In the genomic region with DNA sequence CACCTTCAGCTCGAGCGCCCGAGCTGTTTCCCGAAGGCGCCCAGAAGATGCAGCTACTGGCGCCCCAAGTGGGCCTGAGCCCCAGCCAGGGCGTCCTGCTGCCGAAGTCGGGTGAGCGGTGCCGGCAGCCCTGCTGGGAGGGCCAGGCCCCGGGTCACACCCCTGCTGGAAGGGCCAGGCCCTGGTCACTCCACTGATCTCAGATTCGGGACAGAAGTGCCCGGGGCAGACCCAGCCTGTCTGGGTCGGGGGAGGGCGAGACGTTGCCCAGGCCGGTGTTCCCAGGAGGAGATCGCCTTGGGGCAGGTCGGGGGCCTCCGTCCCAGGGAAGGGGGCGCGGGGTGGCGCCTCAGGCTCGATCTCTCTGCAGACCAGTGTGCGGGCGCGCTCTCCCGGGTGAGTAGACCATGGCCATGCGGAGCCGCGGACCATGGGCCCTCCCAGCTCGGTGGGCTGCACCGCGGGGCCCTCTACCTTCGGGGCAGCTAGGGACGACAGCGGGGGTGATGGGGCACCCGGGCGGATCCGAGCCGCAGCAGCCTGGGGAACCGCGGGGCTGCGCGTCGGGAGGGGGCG, we compare ENCODE assay signal across 18 cellular contexts. TPM values are rescaled to one million over a fixed set of nuclear protein-coding genes. Genes with fewer than 3 reads are reported as not detected.
DNase-seq lines count a peak whose midpoint lies in the region; ATAC-seq and TF ChIP-seq lines count a peak whose summit lies in the region.
"Had no signal": no experiment of that assay in that cellular context is flagged by ENCODE, and none has a peak within 500 bp of the region (broad histone marks: within the 10 kb centered on the region; RNA-seq: fewer than 3 reads in every experiment).

No MANE protein-coding gene starts in this region.

- H2AFZ ChIP-seq in mammary epithelial cell (ENCODE audit: low read depth, low read length) = no peak overlapping the region

- no peaks in the 10 kb centered on the region for H4K20me1 ChIP-seq in mammary epithelial cell (ENCODE audit: insufficient read depth, low read length)

- H3K36me3 ChIP-seq in breast epithelium (no peaks in the 10 kb centered on the region), mammary epithelial cell (ENCODE audit: insufficient read depth, low read length) (no peaks in the 10 kb centered on the region), testis (ENCODE audit: low read depth, missing control alignments) (no peaks in the 10 kb centered on the region)

- in situ Hi-C loops in mammary epithelial cell (cut with MboI; ENCODE audit: low sequenced_read_pairs in 2 of 2) = no loop called here

- H3K9me3 ChIP-seq in breast epithelium (no peaks in the 10 kb centered on the region), mammary epithelial cell (replicated peaks; ENCODE audit: insufficient read depth, low read length) (no peaks in the 10 kb centered on the region), testis (no peaks in the 10 kb centered on the region)

- H3K4me3 ChIP-seq in breast epithelium = peak overlapping the region in 2 of 3 donors; percentile 2 to 7
- H3K4me3 ChIP-seq in mammary epithelial cell (replicated peaks in 1 of 3; ENCODE audit: insufficient read depth in 1 of 3, low read depth in 2 of 3, low read length in 3 of 3) = no peak overlapping the region
- peak overlapping the region; percentile 6 to 12 for H3K4me3 ChIP-seq in testis

- CTCF ChIA-PET in mammary epithelial cell (lab: Charles Lee; ENCODE audit: low non-redundant PET) = no interaction called here

- no peaks in the 10 kb centered on the region for H3K4me1 ChIP-seq in breast epithelium
- H3K4me1 ChIP-seq in mammary epithelial cell (ENCODE audit: insufficient read depth, low read length) = no peaks in the 10 kb centered on the region
- peaks cover 33% of the 10 kb centered on the region for H3K4me1 ChIP-seq in testis

- no TSS peak for BruUV-seq in mammary epithelial cell (replicated peaks; lab: Mats Ljungman, UMichigan)

- no peak for ATAC-seq in GM18502 (IDR thresholded peaks at IDR 0.05; ENCODE audit: poor library complexity, unreplicated experiment)
- no peak for ATAC-seq in GM19035 (IDR thresholded peaks at IDR 0.05; ENCODE audit: unreplicated experiment)
- ATAC-seq: esophagus mucosa had no signal

- 80% methylated on average over 1 of the region's 48 CpGs for WGBS in mammary epithelial cell (ENCODE audit: low coverage, missing lambda C conversion rate)
- WGBS in testis, 2 donors = 0 to 7% methylated on average over 11 to 41 of the region's 48 CpGs

- TF ChIP-seq CTCF in breast epithelium (IDR thresholded peaks at IDR 0.05) = no peak
- TF ChIP-seq CTCF in mammary epithelial cell (conservative IDR thresholded peaks at IDR 0.05 in 1 of 2, IDR thresholded peaks at IDR 0.05 in 1 of 2; ENCODE audit: extremely low read depth in 1 of 2, insufficient read depth in 1 of 2, low read depth in 1 of 2, low read length in 2 of 2) = no peak
- no peak for TF ChIP-seq CTCF in testis (IDR thresholded peaks at IDR 0.05)

- TF ChIP-seq POLR2A in breast epithelium (IDR thresholded peaks at IDR 0.05) = no peak
- no peak for TF ChIP-seq POLR2A in testis (IDR thresholded peaks at IDR 0.05)

- intact Hi-C loops in breast epithelium (cut with DNase I; ENCODE audit: low total_unique reads) (no loop called here), mammary epithelial cell (cut with micrococcal nuclease) (no loop called here), testis (cut with DNase I; ENCODE audit: low total_unique reads) (no loop called here)

- DNase-seq in breast epithelium (ENCODE audit: low spot score in 2 of 2) (no peak), mammary epithelial cell (no peak), testis (no peak), SKM-1 treated with dmso at 0.1 percent for 144 hours (lab: John Stamatoyannopoulos, UW; ENCODE audit: unreplicated experiment) (no peak)
- DNase-seq: ACHN; CD4-positive, CD25-positive, alpha-beta regulatory T cell; DMS79; NCI-H82; small intestine; SW 1271 had no signal

- H3K79me2 ChIP-seq in mammary epithelial cell (ENCODE audit: insufficient read depth, low read length) = no peaks in the 10 kb centered on the region

- H3K9ac ChIP-seq in mammary epithelial cell (ENCODE audit: insufficient read depth, low read length) = no peak overlapping the region

- dilution Hi-C loops in mammary epithelial cell (cut with HindIII; ENCODE audit: low sequenced_read_pairs) = no loop called here

- H3K27ac ChIP-seq in breast epithelium (no peak overlapping the region), mammary epithelial cell (ENCODE audit: insufficient read depth, low read depth, low read length) (no peak overlapping the region), cingulate gyrus (ENCODE audit: low read depth, low read length) (peak overlapping the region; percentile 80), layer of hippocampus (ENCODE audit: low read depth, low read length) (peak overlapping the region; percentile 69), testis (peak overlapping the region in 1 of 2 donors; percentile 36)

- H3K27me3 ChIP-seq in breast epithelium (peaks cover 14 to 31% of the 10 kb centered on the region in 2 donors), mammary epithelial cell (ENCODE audit: insufficient read depth, low read length) (peaks cover 8% of the 10 kb centered on the region), layer of hippocampus (ENCODE audit: control insufficient read depth, insufficient read depth, low read length) (peaks cover 4% of the 10 kb centered on the region), testis (no peaks in the 10 kb centered on the region)

- H3K4me2 ChIP-seq in mammary epithelial cell (ENCODE audit: insufficient read depth, low read depth, low read length) = no peak overlapping the region

RNA-seq across cellular contexts. Expression of gene LCNL1, which starts 2.3 kb away (rescaled TPM):
- total RNA-seq in breast epithelium (under 1 TPM in 2 of 3 donors, not detected in 1; 0.16 to 0.29 TPM), mammary epithelial cell (under 1 TPM; 0.07 to 0.33 TPM), testis (100 to 1,000 TPM in 1 of 2 donors, 10 to 100 TPM in 1; 59.3 to 131 TPM)
- polyA plus RNA-seq in mammary epithelial cell (not detected), testis (ENCODE audit: insufficient read depth, low read depth, low replicate concordance) (17.5 TPM)
- polyA minus RNA-seq in mammary epithelial cell = not detected
- total RNA-seq: CD4-positive, CD25-positive, alpha-beta regulatory T cell; kidney epithelial cell had no signal
- polyA plus RNA-seq: CD4-positive, CD25-positive, alpha-beta regulatory T cell; IgD-negative memory B cell had no signal

RNA-seq across cellular contexts. Expression of gene PAXX, which starts 7.1 kb away (rescaled TPM):
- total RNA-seq in breast epithelium (10 to 100 TPM; 24.6 to 66.2 (median 49.2) TPM), mammary epithelial cell (10 to 100 TPM in 1 of 2 donors, 1 to 10 TPM in 1; 6.8 to 35.2 TPM), testis (10 to 100 TPM; 47.8 to 56.6 TPM)
- polyA plus RNA-seq in mammary epithelial cell (23.7 TPM), testis (ENCODE audit: insufficient read depth, low read depth, low replicate concordance) (25.9 TPM)
- 29.1 TPM for polyA minus RNA-seq in mammary epithelial cell

RNA-seq across cellular contexts. Expression of gene PTGDS, which starts 7.8 kb away (rescaled TPM):
- 10 to 100 TPM; 46.7 to 72.6 (median 48.2) TPM for total RNA-seq in breast epithelium
- total RNA-seq in mammary epithelial cell = 1 to 10 TPM in 1 of 2 donors, under 1 TPM in 1; 0.54 to 2.2 TPM
- polyA plus RNA-seq in mammary epithelial cell = not detected
- not detected for polyA minus RNA-seq in mammary epithelial cell
- total RNA-seq in testis = 1,000 to 10,000 TPM; 5,554 to 5,948 TPM
- 4,976 TPM for polyA plus RNA-seq in testis (ENCODE audit: insufficient read depth, low read depth, low replicate concordance)
- polyA plus RNA-seq: IgD-negative memory B cell had no signal

RNA-seq across cellular contexts. Expression of gene CLIC3, which starts 11.3 kb away (rescaled TPM):
- total RNA-seq in breast epithelium (1 to 10 TPM in 1 of 3 donors, under 1 TPM in 1, not detected in 1; 0.32 to 3.5 TPM), mammary epithelial cell (10 to 100 TPM in 1 of 2 donors, 1 to 10 TPM in 1; 9.5 to 27.0 TPM), testis (1 to 10 TPM; 1.8 to 1.9 TPM)
- polyA plus RNA-seq in mammary epithelial cell (9.4 TPM), testis (ENCODE audit: insufficient read depth, low read depth, low replicate concordance) (2.8 TPM)
- 1.1 TPM for polyA minus RNA-seq in mammary epithelial cell
- total RNA-seq: kidney epithelial cell had no signal

RNA-seq across cellular contexts. Expression of gene LCN12, which starts 33.0 kb away (rescaled TPM):
- total RNA-seq in breast epithelium (1 to 10 TPM in 2 of 3 donors, not detected in 1; 1.8 to 5.6 TPM), mammary epithelial cell (under 1 TPM in 1 of 2 donors, not detected in 1; 0.68 TPM), testis (10 to 100 TPM; 11.5 to 27.8 TPM)
- polyA plus RNA-seq in mammary epithelial cell (0.09 TPM), testis (ENCODE audit: insufficient read depth, low read depth, low replicate concordance) (27.1 TPM)
- not detected for polyA minus RNA-seq in mammary epithelial cell
- total RNA-seq: astrocyte had no signal
- polyA plus RNA-seq: CD4-positive, CD25-positive, alpha-beta regulatory T cell; IgD-negative memory B cell had no signal

Comparison
In these comparisons a context has a peak if more than half of its experiments do, and no peak if none do; other contexts are left out.
1. H3K4me3 ChIP-seq: peak in breast epithelium (2 of 3) and testis (2 of 2); none in mammary epithelial cell (0 of 3).
2. H3K27ac ChIP-seq: peak in cingulate gyrus (single experiment) and layer of hippocampus (single experiment); none in breast epithelium (0 of 2) and mammary epithelial cell (single experiment).
3. RNA of gene LCNL1, which starts 2.3 kb away (total RNA-seq): 59.3 to 131 TPM in testis; 0.07 to 0.33 TPM in mammary epithelial cell and 0.16 to 0.29 TPM in breast epithelium; every median in the first group is over 10 times any median in the second.
4. RNA of gene PTGDS, which starts 7.8 kb away (total RNA-seq): 5,554 to 5,948 TPM in testis; 46.7 to 72.6 TPM in breast epithelium and 0.54 to 2.2 TPM in mammary epithelial cell; every median in the first group is over 10 times any median in the second.